ENCODE assay signal across 4 cellular contexts in genomic region chr7:130575110-130575509, GRCh38.
DNase-seq lines count a peak whose midpoint lies in the region; ATAC-seq and TF ChIP-seq lines count a peak whose summit lies in the region.
"Not testable (repeated sequence)": the region's sequence is repeated elsewhere in the genome, so short reads cannot be mapped to it uniquely, and the experiment has no call there.

No MANE protein-coding gene starts in this region.

- H3K4ac ChIP-seq in mesendoderm (ENCODE audit: low read depth, low read length), result not testable (repeated sequence)

- H3K27me3 Mint-ChIP-seq in WTC11 (ENCODE audit: low read depth); endodermal cell (ENCODE audit: insufficient read depth); neural crest cell (ENCODE audit: low read depth): not testable (repeated sequence)

- H3K4me1 Mint-ChIP-seq in WTC11, result peaks cover 35% of the 10 kb centered on the region
- peaks cover 26% of the 10 kb centered on the region for H3K4me1 Mint-ChIP-seq in endodermal cell
- H3K4me1 Mint-ChIP-seq in neural crest cell, result not testable (repeated sequence)

- peak overlapping the region; percentile 16 for H3K4me3 ChIP-seq in endodermal cell (ENCODE audit: low read length)
- not testable (repeated sequence) for H3K4me3 ChIP-seq in mesendoderm (ENCODE audit: low read length)

- not testable (repeated sequence) for H3K4me3 Mint-ChIP-seq in WTC11
- peak overlapping the region; percentile 10 for H3K4me3 Mint-ChIP-seq in endodermal cell
- peak overlapping the region; percentile 18 for H3K4me3 Mint-ChIP-seq in neural crest cell

- H4K8ac ChIP-seq in mesendoderm (ENCODE audit: low read depth, low read length), result not testable (repeated sequence)

- H3K79me1 ChIP-seq in mesendoderm (ENCODE audit: low read length), result not testable (repeated sequence)

- H3K36me3 Mint-ChIP-seq in WTC11, result not testable (repeated sequence)
- H3K36me3 Mint-ChIP-seq in endodermal cell (ENCODE audit: low read depth) (peaks cover 23% of the 10 kb centered on the region), neural crest cell (ENCODE audit: low read depth) (peaks cover 34% of the 10 kb centered on the region)

- CTCF ChIA-PET in WTC11 (lab: Charles Lee), result not testable (repeated sequence)

- peaks cover 40% of the 10 kb centered on the region for H3K9me3 ChIP-seq in endodermal cell (ENCODE audit: control insufficient read depth, low read length)

- not testable (repeated sequence) for H3K36me3 ChIP-seq in endodermal cell (ENCODE audit: control insufficient read depth, insufficient read depth, low read length); mesendoderm (ENCODE audit: control insufficient read depth, insufficient read depth, low read length)

- H2BK15ac ChIP-seq in mesendoderm (replicated peaks; ENCODE audit: low read depth), result not testable (repeated sequence)

- H3K4me1 ChIP-seq in endodermal cell (ENCODE audit: control insufficient read depth, insufficient read depth, low read length); mesendoderm (ENCODE audit: control insufficient read depth, low read depth, low read length): not testable (repeated sequence)

- H3K4me2 ChIP-seq in mesendoderm (ENCODE audit: low read length), result not testable (repeated sequence)

- H2AK5ac ChIP-seq in mesendoderm (ENCODE audit: low read length), result not testable (repeated sequence)

- H2BK5ac ChIP-seq in mesendoderm (ENCODE audit: low read length), result not testable (repeated sequence)

- not testable (repeated sequence) for DNase-seq in WTC11 (ENCODE audit: low spot score); endodermal cell; neural crest cell (ENCODE audit: low read depth, low spot score)
- peak; percentile 70 for DNase-seq in mesendoderm

- not testable (repeated sequence) for H3K23ac ChIP-seq in mesendoderm (ENCODE audit: low read length)

- H4K5ac ChIP-seq in mesendoderm (ENCODE audit: low read length), result not testable (repeated sequence)

- 55 to 100% methylated on average over 1 to 3 of the region's 3 CpGs for WGBS in endodermal cell (ENCODE audit: insufficient coverage in 1 of 2, insufficient read length in 1 of 2), 2 experiments
- WGBS in mesendoderm (ENCODE audit: extremely low coverage, insufficient coverage, low lambda C conversion rate), result no CpG with 5 or more reads among the region's 3 CpGs

- H3K9me3 Mint-ChIP-seq in WTC11, result peaks cover 20% of the 10 kb centered on the region
- H3K9me3 Mint-ChIP-seq in endodermal cell, result peaks cover 37% of the 10 kb centered on the region
- peaks cover 20% of the 10 kb centered on the region for H3K9me3 Mint-ChIP-seq in neural crest cell

- not testable (repeated sequence) for H3K79me2 ChIP-seq in mesendoderm (ENCODE audit: control insufficient read depth, insufficient read depth, low read length)

- H3K27ac ChIP-seq in endodermal cell (ENCODE audit: low read depth, low read length); mesendoderm (ENCODE audit: low read depth, low read length): not testable (repeated sequence)

- H2BK120ac ChIP-seq in mesendoderm (ENCODE audit: low read depth, low read length), result not testable (repeated sequence)

- not testable (repeated sequence) for TF ChIP-seq CTCF in WTC11 (IDR thresholded peaks at IDR 0.05); endodermal cell (conservative IDR thresholded peaks at IDR 0.05); neural crest cell (conservative IDR thresholded peaks at IDR 0.05)

- H3K27ac Mint-ChIP-seq in WTC11; neural crest cell (ENCODE audit: unreplicated experiment): not testable (repeated sequence)
- peak overlapping the region; percentile 89 for H3K27ac Mint-ChIP-seq in endodermal cell

- not testable (repeated sequence) for ATAC-seq in WTC11

- peak overlapping the region; percentile 30 for H3K9ac ChIP-seq in endodermal cell (ENCODE audit: extremely low read depth, low read length, poor library complexity, severe bottlenecking)
- not testable (repeated sequence) for H3K9ac ChIP-seq in mesendoderm (ENCODE audit: low read length)

- POLR2A ChIA-PET in WTC11 (lab: Charles Lee), result not testable (repeated sequence)

- not testable (repeated sequence) for H3K27me3 ChIP-seq in endodermal cell (ENCODE audit: control insufficient read depth, insufficient read depth, low read length, poor library complexity, severe bottlenecking); mesendoderm (ENCODE audit: insufficient read depth, low read length, poor library complexity)

- not testable (repeated sequence) for H3K18ac ChIP-seq in mesendoderm (ENCODE audit: low read length)

- H3K56ac ChIP-seq in mesendoderm (ENCODE audit: low read length), result not testable (repeated sequence)

TF ChIP-seq in WTC11, 78 proteins besides CTCF, POLR2A, EP300 and RAD21:
- 0 out of 2 replicates have a peak, but pooled peaks have one; percentile 53 for TF ChIP-seq ZNF317 (CRISPR knock-in tag; IDR thresholded peaks at IDR 0.05; ENCODE audit: borderline replicate concordance, low read depth)
TF ChIP-seq in WTC11: peak in this region for 1; not testable (repeated sequence) for 77.
